1 cellular context compared by ENCODE assay signal in genomic region chr19:17855333-17856152, GRCh38.
TF ChIP-seq lines count a peak whose summit lies in the region.

No MANE protein-coding gene starts in this region.

TF ChIP-seq in HepG2, 621 proteins besides CTCF, POLR2A, EP300 and RAD21 (continued from another document and continues in another):
- TF ChIP-seq ZBTB21 (CRISPR knock-in tag; IDR thresholded peaks at IDR 0.05), result no peak
- no peak for TF ChIP-seq ZNF383 (CRISPR knock-in tag; IDR thresholded peaks at IDR 0.05; ENCODE audit: borderline replicate concordance)
- TF ChIP-seq USF2 (IDR thresholded peaks at IDR 0.05; ENCODE audit: low read depth, low read length), result no peak
- no peak for TF ChIP-seq USF2 (CRISPR knock-in tag; IDR thresholded peaks at IDR 0.05; ENCODE audit: borderline replicate concordance)
- no peak for TF ChIP-seq TCF7 (IDR thresholded peaks at IDR 0.05; ENCODE audit: low read depth)
- TF ChIP-seq DBP (CRISPR knock-in tag; IDR thresholded peaks at IDR 0.05; ENCODE audit: not compliant biosample characterization), result no peak
- no peak for TF ChIP-seq STAT5B (CRISPR knock-in tag; IDR thresholded peaks at IDR 0.05)
- no peak for TF ChIP-seq CERS6 (CRISPR knock-in tag; IDR thresholded peaks at IDR 0.05)
- 0 out of 2 replicates have a peak, but pooled peaks have one; percentile 41 for TF ChIP-seq MEIS1 (CRISPR knock-in tag; IDR thresholded peaks at IDR 0.05; ENCODE audit: borderline replicate concordance)
- TF ChIP-seq LRRFIP1 (CRISPR knock-in tag; conservative IDR thresholded peaks at IDR 0.05), result no peak
- TF ChIP-seq FOXJ3 (CRISPR knock-in tag; IDR thresholded peaks at IDR 0.05; ENCODE audit: borderline replicate concordance), result no peak
- no peak for TF ChIP-seq ZNF776 (CRISPR knock-in tag; IDR thresholded peaks at IDR 0.05)
- no peak for TF ChIP-seq ZNF431 (CRISPR knock-in tag; IDR thresholded peaks at IDR 0.05; ENCODE audit: borderline replicate concordance, low read depth)
- TF ChIP-seq YEATS2 (CRISPR knock-in tag; IDR thresholded peaks at IDR 0.05; ENCODE audit: borderline replicate concordance), result no peak
- no peak for TF ChIP-seq ZFYVE20 (CRISPR knock-in tag; IDR thresholded peaks at IDR 0.05; ENCODE audit: borderline replicate concordance, low read depth)
- TF ChIP-seq HMG20B (CRISPR knock-in tag; conservative IDR thresholded peaks at IDR 0.05), result no peak
- no peak for TF ChIP-seq MBD4 (IDR thresholded peaks at IDR 0.05; ENCODE audit: borderline replicate concordance, low read length)
- TF ChIP-seq ZFP36L1 (CRISPR knock-in tag; IDR thresholded peaks at IDR 0.05), result no peak
- no peak for TF ChIP-seq HMGA1 (CRISPR knock-in tag; conservative IDR thresholded peaks at IDR 0.05)
- TF ChIP-seq ZHX2 (IDR thresholded peaks at IDR 0.05; ENCODE audit: low read depth), result no peak
- no peak for TF ChIP-seq ZHX2 (CRISPR knock-in tag; IDR thresholded peaks at IDR 0.05; ENCODE audit: borderline replicate concordance)
- no peak for TF ChIP-seq ZNF704 (CRISPR knock-in tag; IDR thresholded peaks at IDR 0.05; ENCODE audit: borderline replicate concordance)
- no peak for TF ChIP-seq MYNN (CRISPR knock-in tag; IDR thresholded peaks at IDR 0.05; ENCODE audit: low read depth)
- no peak for TF ChIP-seq HOXA9 (CRISPR knock-in tag; IDR thresholded peaks at IDR 0.05; ENCODE audit: borderline replicate concordance)
- TF ChIP-seq MYC (CRISPR knock-in tag; IDR thresholded peaks at IDR 0.05; ENCODE audit: borderline replicate concordance), result no peak
- TF ChIP-seq ZNF12 (CRISPR knock-in tag; IDR thresholded peaks at IDR 0.05), result no peak
- TF ChIP-seq JDP2 (CRISPR knock-in tag; IDR thresholded peaks at IDR 0.05; ENCODE audit: borderline replicate concordance), result no peak
- TF ChIP-seq ZNF207 (IDR thresholded peaks at IDR 0.05; ENCODE audit: borderline replicate concordance), result no peak
- no peak; the same call in 1 of the 2 replicates for TF ChIP-seq CBX5 (CRISPR knock-in tag; IDR thresholded peaks at IDR 0.05; ENCODE audit: borderline replicate concordance)
- TF ChIP-seq MTF1 (CRISPR knock-in tag; IDR thresholded peaks at IDR 0.05), result no peak
- TF ChIP-seq ELF1 (CRISPR knock-in tag; IDR thresholded peaks at IDR 0.05), result peak; percentile 32; the same call in 1 of the 2 replicates
- TF ChIP-seq ZNF44 (CRISPR knock-in tag; IDR thresholded peaks at IDR 0.05), result no peak
- no peak for TF ChIP-seq ZNF530 (CRISPR knock-in tag; IDR thresholded peaks at IDR 0.05; ENCODE audit: low read depth)
- TF ChIP-seq CSRNP2 (CRISPR knock-in tag; conservative IDR thresholded peaks at IDR 0.05; ENCODE audit: low read depth), result no peak
- TF ChIP-seq TEAD3 (CRISPR knock-in tag; optimal IDR thresholded peaks at IDR 0.05; ENCODE audit: borderline replicate concordance), result no peak
- no peak for TF ChIP-seq ZNF746 (CRISPR knock-in tag; IDR thresholded peaks at IDR 0.05)
- TF ChIP-seq NR3C1 (CRISPR knock-in tag; IDR thresholded peaks at IDR 0.05), result no peak
- TF ChIP-seq NCOA2 (CRISPR knock-in tag; IDR thresholded peaks at IDR 0.05), result no peak
